ENCODE assay signal across 22 cellular contexts in the genomic region with DNA sequence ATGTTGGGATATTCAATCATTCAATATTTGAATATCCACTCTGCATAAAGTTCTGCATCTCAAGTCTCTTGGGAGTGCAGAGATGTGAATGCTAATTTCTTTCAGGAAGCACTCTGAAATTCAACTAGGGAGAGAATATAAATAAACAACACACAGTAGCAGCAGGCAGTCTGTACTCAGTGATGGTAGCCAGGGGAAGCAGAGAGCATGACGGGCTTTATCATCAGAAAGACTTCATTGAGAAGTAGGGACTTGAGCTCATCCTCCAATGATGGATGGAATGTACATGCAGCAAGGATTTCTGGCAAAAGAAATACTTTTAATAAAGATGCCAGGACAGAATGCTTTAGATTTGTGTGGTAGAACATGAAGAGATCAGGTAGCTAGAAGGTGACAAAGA. TPM values are rescaled to one million over a fixed set of nuclear protein-coding genes. Genes with fewer than 3 reads are reported as not detected.
"Had no signal": no experiment of that assay in that cellular context is flagged by ENCODE, and none has a peak within 500 bp of the region (broad histone marks: within the 10 kb centered on the region; RNA-seq: fewer than 3 reads in every experiment).

No MANE protein-coding gene starts in this region.

- H3K36me3 ChIP-seq: SJSA1 had no signal

- H3K9ac ChIP-seq: KMS-11 had no signal

- H3K4me1 ChIP-seq: SJSA1 had no signal

- H3K4me2 ChIP-seq: KMS-11 had no signal

- DNase-seq: Kasumi-1, MM.1S, NCI-H1092 treated with DMSO at 0.1 percent for 48 hours, NCI-H1436, NCI-H187, NCI-H2029, NCI-H2081 treated with DMSO at 0.1 percent for 48 hours, NCI-H2171, NCI-H226, NCI-H446, NCI-H510A, NCI-H524 treated with DMSO at 0.1 percent for 48 hours, NCI-H748 treated with DMSO at 0.1 percent for 48 hours, Right ventricle myocardium superior, RPMI8226, SIG-M5 had no signal

- H3K27ac ChIP-seq: KMS-11, SJSA1, SK-N-MC had no signal

- H3K4me3 ChIP-seq: K562, SJSA1, SK-N-MC had no signal

- H3K9me3 ChIP-seq: SJSA1 had no signal

- ATAC-seq: HepG2, K562 had no signal

- H3K27me3 ChIP-seq: SJSA1 had no signal

RNA-seq across cellular contexts. Expression of a gene that starts 9.8 kb away (rescaled TPM):
- polyA plus RNA-seq: IgD-negative memory B cell had no signal
